Comparison of ENCODE assay signal across 11 cellular contexts in genomic region chr1:26701266-26701994, GRCh38. TPM values are rescaled to one million over a fixed set of nuclear protein-coding genes. Genes with fewer than 3 reads are reported as not detected.
DNase-seq lines count a peak whose midpoint lies in the region; ATAC-seq, FAIRE-seq and TF ChIP-seq lines count a peak whose summit lies in the region.
"Had no signal": no experiment of that assay in that cellular context is flagged by ENCODE, and none has a peak within 500 bp of the region (broad histone marks: within the 10 kb centered on the region; RNA-seq: fewer than 3 reads in every experiment).

No MANE protein-coding gene starts in this region.

- CTCF ChIA-PET in AG04450 (lab: Charles Lee): interaction anchor here (0.6 to 2.6 kb wide), 4 partner anchors 87 to 99 kb away, joined by 3 to 9 read pairs (median 4); no protein-coding TSS in a partner anchor

- DNase-seq in AG04450 (ENCODE audit: low read depth, low spot score) (no peak), bronchial epithelial cell (ENCODE audit: low read depth) (peak; percentile 80), mesendoderm (no peak), GDM1 (lab: John Stamatoyannopoulos, UW) (no peak), left ventricle myocardium superior (no peak)
- DNase-seq: activated T-cell treated with anti-CD3 and anti-CD28 coated beads, Interleukin-2, amount 50 U/mL, for 24 hours; cortex of kidney; T-helper 17 cell had no signal

- 66% methylated on average over 5 of the region's 5 CpGs for WGBS in HUES64
- WGBS in mesendoderm (ENCODE audit: extremely low coverage, insufficient coverage, low lambda C conversion rate): no CpG with 5 or more reads among the region's 5 CpGs

- intact Hi-C loops in left ventricle myocardium superior (cut with micrococcal nuclease): no loop called here

- H3K27ac ChIP-seq in AG04450 (ENCODE audit: low read depth, low read length) (no peak overlapping the region), HUES64 (ENCODE audit: low read depth, low read length) (no peak overlapping the region), mesendoderm (ENCODE audit: low read depth, low read length) (no peak overlapping the region)

- H2BK120ac ChIP-seq in mesendoderm (ENCODE audit: low read depth, low read length): no peak overlapping the region

- peaks cover 13% of the 10 kb centered on the region; the same call in 1 of the 2 replicates for H3K36me3 ChIP-seq in HUES64 (ENCODE audit: insufficient read depth, low read length)
- no peaks in the 10 kb centered on the region for H3K36me3 ChIP-seq in bronchial epithelial cell (ENCODE audit: control insufficient read depth, insufficient read depth, low read length)
- H3K36me3 ChIP-seq in mesendoderm (ENCODE audit: control insufficient read depth, insufficient read depth, low read length): no peaks in the 10 kb centered on the region

- H3K27me3 ChIP-seq in AG04450 (ENCODE audit: control insufficient read depth, insufficient read depth, low read length) (no peaks in the 10 kb centered on the region), HUES64 (ENCODE audit: insufficient read depth, low read length) (no peaks in the 10 kb centered on the region), bronchial epithelial cell (ENCODE audit: control insufficient read depth, insufficient read depth, low read length) (no peaks in the 10 kb centered on the region), mesendoderm (ENCODE audit: insufficient read depth, low read length, poor library complexity) (no peaks in the 10 kb centered on the region)

- no peak overlapping the region for H3K18ac ChIP-seq in mesendoderm (ENCODE audit: low read length)

- peaks cover 4% of the 10 kb centered on the region for H3K79me1 ChIP-seq in mesendoderm (ENCODE audit: low read length)

- no peak overlapping the region for H4K8ac ChIP-seq in mesendoderm (ENCODE audit: low read depth, low read length)

- FAIRE-seq in bronchial epithelial cell (lab: Jason Lieb, UNC): peak; percentile 62

- no peak for ATAC-seq in GM18498 (IDR thresholded peaks at IDR 0.05; ENCODE audit: unreplicated experiment)
- no peak for ATAC-seq in left ventricle myocardium superior
- ATAC-seq in GM19035 (IDR thresholded peaks at IDR 0.05; ENCODE audit: unreplicated experiment): no peak
- ATAC-seq: T-helper 17 cell had no signal

- H2BK15ac ChIP-seq in mesendoderm (replicated peaks; ENCODE audit: low read depth): no peak overlapping the region

- H3K9ac ChIP-seq in HUES64 (ENCODE audit: low read depth, low read length) (no peak overlapping the region), mesendoderm (ENCODE audit: low read length) (peak overlapping the region; percentile 0)

- no peak overlapping the region for H3K23ac ChIP-seq in mesendoderm (ENCODE audit: low read length)

- no peaks in the 10 kb centered on the region; the same call in 1 of the 2 replicates for H3K9me3 ChIP-seq in AG04450 (ENCODE audit: control insufficient read depth, insufficient read depth, low read length)
- H3K9me3 ChIP-seq in HUES64 (ENCODE audit: insufficient read depth, low read depth, low read length): no peaks in the 10 kb centered on the region

- H3K56ac ChIP-seq in mesendoderm (ENCODE audit: low read length): peak overlapping the region; percentile 4

- H3K4me3 ChIP-seq in AG04450 (ENCODE audit: low read depth, low read length) (peak overlapping the region; percentile 8; the same call in 1 of the 2 replicates), HUES64 (ENCODE audit: low read length) (peak overlapping the region; percentile 4), bronchial epithelial cell (ENCODE audit: low read depth, low read length) (peak overlapping the region; percentile 3), mesendoderm (ENCODE audit: low read length) (no peak overlapping the region)

- H3K4me2 ChIP-seq in mesendoderm (ENCODE audit: low read length): peak overlapping the region; percentile 8

- no peak overlapping the region for H4K5ac ChIP-seq in mesendoderm (ENCODE audit: low read length)

- H3K4me1 ChIP-seq in HUES64 (ENCODE audit: insufficient read depth, low read length) (peaks cover 70% of the 10 kb centered on the region), mesendoderm (ENCODE audit: control insufficient read depth, low read depth, low read length) (peaks cover 30% of the 10 kb centered on the region)

- TF ChIP-seq CTCF in AG04450 (IDR thresholded peaks at IDR 0.05; ENCODE audit: low read depth, low read length) (no peak), bronchial epithelial cell (IDR thresholded peaks at IDR 0.05; ENCODE audit: insufficient read depth, low read length, severe bottlenecking) (no peak)

- H3K4ac ChIP-seq in mesendoderm (ENCODE audit: low read depth, low read length): no peak overlapping the region

- POLR2A ChIA-PET in AG04450 (lab: Yijun Ruan, JAX): interaction anchor here (0.9 to 2.4 kb wide), 3 partner anchors 9 to 71 kb away, joined by 3 to 5 read pairs (median 3); no protein-coding TSS in a partner anchor

- no peak overlapping the region for H2BK5ac ChIP-seq in mesendoderm (ENCODE audit: low read length)

- H2AK5ac ChIP-seq in mesendoderm (ENCODE audit: low read length): no peak overlapping the region

- H3K79me2 ChIP-seq in mesendoderm (ENCODE audit: control insufficient read depth, insufficient read depth, low read length): peaks cover 100% of the 10 kb centered on the region

RNA-seq across cellular contexts. Expression of gene ARID1A, which starts 5.6 kb away (rescaled TPM):
- polyA plus RNA-seq in AG04450 (2011; rRNA removed): 16.4 and 23.8 TPM in 2 replicates
- polyA minus RNA-seq in AG04450 (2011; rRNA and poly(A)+ RNA removed): 42.4 and 50.5 TPM in 2 replicates
- 57.4 TPM for polyA plus RNA-seq in HUES64 (2013, experiment 1 of 2)
- polyA plus RNA-seq in HUES64 (2013, experiment 2 of 2): 60.9 TPM
- total RNA-seq in bronchial epithelial cell (8.7 and 15.5 TPM in 2 replicates), left ventricle myocardium superior (31.4 TPM)
- polyA plus RNA-seq in mesendoderm (2013, experiment 1 of 2): 96.8 TPM
- 97.9 TPM for polyA plus RNA-seq in mesendoderm (2013, experiment 2 of 2)
